10 cellular contexts compared by ENCODE assay signal in the genomic region with DNA sequence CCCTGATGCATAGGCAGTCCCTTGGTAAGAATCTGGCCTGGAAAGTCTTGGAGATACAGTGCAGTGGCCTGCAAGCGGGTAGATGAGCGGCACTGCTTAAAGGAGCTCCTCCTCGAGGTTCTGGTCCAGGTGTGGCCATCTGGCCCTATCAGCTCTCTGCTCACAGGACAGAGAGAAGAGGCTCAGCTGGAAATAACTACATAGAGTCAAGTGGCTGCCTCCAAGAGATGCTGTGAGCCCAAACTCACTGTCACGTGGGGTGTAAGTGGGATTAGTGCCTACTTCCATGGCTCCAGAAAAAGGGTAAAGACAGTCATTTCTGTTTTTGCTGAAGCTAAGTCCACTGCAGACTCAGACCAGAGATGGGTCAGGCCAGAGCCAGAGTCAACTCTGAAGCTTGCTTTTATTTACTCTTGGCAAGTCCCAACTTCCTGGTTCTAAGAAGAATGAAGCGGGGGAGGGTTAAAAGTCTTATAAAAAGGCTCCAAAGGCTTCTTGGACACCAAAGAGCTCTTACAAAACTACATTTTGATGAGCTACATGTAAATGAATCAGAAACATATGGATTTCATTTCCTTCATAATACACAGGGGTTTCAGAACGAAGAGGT.
DNase-seq lines count a peak whose midpoint lies in the region; ATAC-seq and TF ChIP-seq lines count a peak whose summit lies in the region.
"Had no signal": no experiment of that assay in that cellular context is flagged by ENCODE, and none has a peak within 500 bp of the region (broad histone marks: within the 10 kb centered on the region; RNA-seq: fewer than 3 reads in every experiment).

No MANE protein-coding gene starts in this region.

- H3K4me1 ChIP-seq in left lung, result no peaks in the 10 kb centered on the region
- peaks cover 6 to 49% (median 15%) of the 10 kb centered on the region in 4 donors for H3K4me1 ChIP-seq in transverse colon

- in situ Hi-C loops in transverse colon (cut with MboI; ENCODE audit: low pct_ligation_motif_present in 1 of 4, low pct_unique_long_range_greater_than_20kb in 1 of 4, low sequenced_read_pairs in 3 of 4), result no loop called here

- TF ChIP-seq EP300 in transverse colon (IDR thresholded peaks at IDR 0.05; ENCODE audit: low read depth), result no peak

- H3K9me3 ChIP-seq in left lung (no peaks in the 10 kb centered on the region), transverse colon (no peaks in the 10 kb centered on the region)
- H3K9me3 ChIP-seq: lower lobe of right lung had no signal

- intact Hi-C loops in left lung (cut with DNase I), result no loop called here
- intact Hi-C loops in transverse colon (cut with DNase I; ENCODE audit: low total_unique reads), result no loop called here

- ATAC-seq in left lung, result peak; percentile 74
- ATAC-seq: PC-3 had no signal

- TF ChIP-seq CTCF in NB4 (IDR thresholded peaks at IDR 0.05; ENCODE audit: low read depth, low read length), result no peak
- TF ChIP-seq CTCF in coronary artery (IDR thresholded peaks at IDR 0.05), result no peak
- TF ChIP-seq CTCF in left lung (IDR thresholded peaks at IDR 0.05), result no peak
- no peak for TF ChIP-seq CTCF in transverse colon (IDR thresholded peaks at IDR 0.05)

- H3K27ac ChIP-seq in coronary artery, result peak overlapping the region; percentile 36 to 82
- H3K27ac ChIP-seq in left lung, result peak overlapping the region in 1 of 2 donors; percentile 65
- peak overlapping the region; percentile 68 to 80 (median 75) for H3K27ac ChIP-seq in transverse colon
- H3K27ac ChIP-seq: lower lobe of right lung had no signal

- H3K36me3 ChIP-seq in left lung (no peaks in the 10 kb centered on the region), transverse colon (no peaks in the 10 kb centered on the region)
- H3K36me3 ChIP-seq: lower lobe of right lung had no signal

- H3K27me3 ChIP-seq in left lung (no peaks in the 10 kb centered on the region), transverse colon (no peaks in the 10 kb centered on the region)

- TF ChIP-seq POLR2A in NB4 (IDR thresholded peaks at IDR 0.05; ENCODE audit: extremely low read depth, insufficient read length), result no peak
- no peak for TF ChIP-seq POLR2A in transverse colon (IDR thresholded peaks at IDR 0.05)

- H3K4me3 ChIP-seq in NB4 (ENCODE audit: low read depth, low read length), result no peak overlapping the region
- no peak overlapping the region for H3K4me3 ChIP-seq in coronary artery
- no peak overlapping the region for H3K4me3 ChIP-seq in left lung
- no peak overlapping the region for H3K4me3 ChIP-seq in transverse colon
- H3K4me3 ChIP-seq: lower lobe of right lung had no signal

- DNase-seq in NB4 (ENCODE audit: low read depth) (peak; percentile 1), coronary artery (ENCODE audit: low spot score) (no peak), left lung (no peak), transverse colon (no peak), GDM1 (lab: John Stamatoyannopoulos, UW) (no peak), GM19238 (ENCODE audit: insufficient read length, low spot score) (no peak), NCI-H187 (lab: John Stamatoyannopoulos, UW) (no peak)
- DNase-seq: activated CD4-positive, alpha-beta T cell treated with anti-CD3 and anti-CD28 coated beads, Interleukin-2, amount 10 ng/mL, durations not matched to agents 7 days and 5 days; lower lobe of right lung; PC-3 had no signal

- 27 to 57% methylated on average over 2 to 6 of the region's 6 CpGs for WGBS in transverse colon (ENCODE audit: low coverage in 1 of 2), 2 donors
